24 cellular contexts compared by ENCODE assay signal in the genomic region with DNA sequence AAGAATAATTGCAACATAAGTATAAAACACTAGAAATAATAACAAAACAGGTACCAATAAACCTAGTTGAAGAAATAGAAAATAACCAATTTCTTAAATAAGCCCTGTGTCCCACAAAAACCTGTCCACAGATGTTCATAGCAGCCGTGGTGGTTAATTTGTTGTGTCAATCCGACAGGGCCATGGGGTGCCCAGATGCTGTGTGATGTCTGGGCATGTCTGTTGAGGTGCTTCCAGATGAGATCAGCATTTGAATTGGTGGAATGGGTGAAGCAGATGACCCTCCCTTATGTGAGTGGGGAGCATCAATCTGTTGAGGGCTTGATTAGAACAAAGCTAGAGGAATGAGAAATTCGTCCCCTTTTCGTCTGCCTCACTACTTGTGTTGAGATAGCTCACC. TPM values are rescaled to one million over a fixed set of nuclear protein-coding genes. Genes with fewer than 3 reads are reported as not detected.
DNase-seq lines count a peak whose midpoint lies in the region; ATAC-seq and TF ChIP-seq lines count a peak whose summit lies in the region.
"Had no signal": no experiment of that assay in that cellular context is flagged by ENCODE, and none has a peak within 500 bp of the region (broad histone marks: within the 10 kb centered on the region; RNA-seq: fewer than 3 reads in every experiment).

No MANE protein-coding gene starts in this region.

- H3F3A ChIP-seq in OCI-LY1 (ENCODE audit: insufficient read depth, low read length): no peaks in the 10 kb centered on the region; the same call in 1 of the 2 replicates

- TF ChIP-seq CTCF in OCI-LY1 (IDR thresholded peaks at IDR 0.05; ENCODE audit: low read length): no peak

- H3K4me3 Mint-ChIP-seq in CD4-positive, CD25-positive, alpha-beta regulatory T cell: no peak overlapping the region
- H3K4me3 Mint-ChIP-seq: activated CD8-positive, alpha-beta T cell treated with anti-CD3 and anti-CD28 coated beads for 36 hours; activated naive CD4-positive, alpha-beta T cell treated with anti-CD3 and anti-CD28 coated beads, Interleukin-2, amount 50 U/mL, for 24 hours had no signal

- H3K4me1 Mint-ChIP-seq in CD4-positive, CD25-positive, alpha-beta regulatory T cell: peaks cover 14 to 48% (median 29%) of the 10 kb centered on the region in 4 donors

- no peaks in the 10 kb centered on the region for H4K20me1 ChIP-seq in OCI-LY1 (ENCODE audit: insufficient read depth, low read length)

- H3K4ac ChIP-seq in mesenchymal stem cell (ENCODE audit: low read depth in 1 of 2, low read length in 2 of 2): no peak overlapping the region

- no peaks in the 10 kb centered on the region for H3K79me2 ChIP-seq in OCI-LY1 (ENCODE audit: insufficient read depth, low read length)

- no peak overlapping the region for H2BK15ac ChIP-seq in mesenchymal stem cell (ENCODE audit: low read depth, poor library complexity, severe bottlenecking)

- no peaks in the 10 kb centered on the region for H3K27me3 Mint-ChIP-seq in CD4-positive, CD25-positive, alpha-beta regulatory T cell
- H3K27me3 Mint-ChIP-seq: activated CD8-positive, alpha-beta T cell treated with anti-CD3 and anti-CD28 coated beads for 36 hours; activated naive CD4-positive, alpha-beta T cell treated with anti-CD3 and anti-CD28 coated beads, Interleukin-2, amount 50 U/mL, for 24 hours had no signal

- H3K18ac ChIP-seq in mesenchymal stem cell (ENCODE audit: low read depth in 1 of 2, low read length in 2 of 2): no peak overlapping the region

- DNase-seq in CD4-positive, CD25-positive, alpha-beta regulatory T cell: no peak
- DNase-seq in mesenchymal stem cell (no peak), COLO829 (ENCODE audit: low spot score) (no peak), NCI-H1092 (lab: John Stamatoyannopoulos, UW) (no peak)
- DNase-seq: activated CD4-positive, CD25-positive, alpha-beta regulatory T cell; activated CD8-positive, alpha-beta T cell treated with anti-CD3 and anti-CD28 coated beads for 36 hours; COR-L47; foreskin fibroblast; GOT3; Kasumi-1; NCI-H1105 treated with DMSO at 0.1 percent for 48 hours; NCI-H748 treated with DMSO at 0.1 percent for 48 hours; stimulated activated CD4-positive, alpha-beta T cell treated with anti-CD3 and anti-CD28 coated beads, Interleukin-4, amount 100 ng/mL, for 4 hours; T1000 had no signal

- no peaks in the 10 kb centered on the region for H3K9me3 Mint-ChIP-seq in CD4-positive, CD25-positive, alpha-beta regulatory T cell
- H3K9me3 Mint-ChIP-seq: activated CD8-positive, alpha-beta T cell treated with anti-CD3 and anti-CD28 coated beads for 36 hours; activated naive CD4-positive, alpha-beta T cell treated with anti-CD3 and anti-CD28 coated beads, Interleukin-2, amount 50 U/mL, for 24 hours; activated T-cell treated with anti-CD3 and anti-CD28 coated beads, Interleukin-2, amount 50 U/mL, for 72 hours had no signal

- H2BK120ac ChIP-seq in mesenchymal stem cell (ENCODE audit: low read depth, low read length): no peak overlapping the region

- no peaks in the 10 kb centered on the region for H3K9me2 ChIP-seq in OCI-LY1 (ENCODE audit: low read depth, low read length)

- no peak overlapping the region for H2BK5ac ChIP-seq in mesenchymal stem cell (ENCODE audit: low read depth, low read length, poor library complexity, severe bottlenecking)

- no peak overlapping the region for H4K8ac ChIP-seq in mesenchymal stem cell (ENCODE audit: low read length)

- H3K4me1 ChIP-seq in CD4-positive, CD25-positive, alpha-beta regulatory T cell (ENCODE audit: control insufficient read depth, insufficient read depth, low read length, poor library complexity, severe bottlenecking): peaks cover 34% of the 10 kb centered on the region
- peaks cover 52% of the 10 kb centered on the region for H3K4me1 ChIP-seq in OCI-LY1 (ENCODE audit: insufficient read depth, low read length, severe bottlenecking)
- H3K4me1 ChIP-seq in esophagus (ENCODE audit: control insufficient read depth in 2 of 2, insufficient read depth in 2 of 2, low read length in 1 of 2): peaks cover 0 to 14% of the 10 kb centered on the region in 2 donors
- peaks cover 9% of the 10 kb centered on the region for H3K4me1 ChIP-seq in mesenchymal stem cell (ENCODE audit: control insufficient read depth, insufficient read depth, low read depth, low read length)

- H2AFZ ChIP-seq in OCI-LY1 (ENCODE audit: low read length): no peak overlapping the region
- no peak overlapping the region for H2AFZ ChIP-seq in mesenchymal stem cell (ENCODE audit: low read depth, low read length)

- H3K9me3 ChIP-seq in CD4-positive, CD25-positive, alpha-beta regulatory T cell (ENCODE audit: control insufficient read depth in 2 of 2, low read length in 2 of 2): no peaks in the 10 kb centered on the region
- H3K9me3 ChIP-seq in OCI-LY1 (ENCODE audit: low read length): no peaks in the 10 kb centered on the region
- H3K9me3 ChIP-seq in esophagus (ENCODE audit: control insufficient read depth in 2 of 2, insufficient read depth in 1 of 2, low read depth in 1 of 2, low read length in 1 of 2): no peaks in the 10 kb centered on the region
- H3K9me3 ChIP-seq in mesenchymal stem cell (ENCODE audit: control insufficient read depth, low read length): no peaks in the 10 kb centered on the region
- H3K9me3 ChIP-seq: neutrophil had no signal

- H3K27ac Mint-ChIP-seq in CD4-positive, CD25-positive, alpha-beta regulatory T cell: peak overlapping the region in 2 of 3 donors; percentile 59 to 76
- H3K27ac Mint-ChIP-seq: activated CD8-positive, alpha-beta T cell treated with anti-CD3 and anti-CD28 coated beads for 36 hours; activated naive CD4-positive, alpha-beta T cell treated with anti-CD3 and anti-CD28 coated beads, Interleukin-2, amount 50 U/mL, for 24 hours; activated T-cell treated with anti-CD3 and anti-CD28 coated beads, Interleukin-2, amount 50 U/mL, for 72 hours had no signal

- H3K27ac ChIP-seq in CD4-positive, CD25-positive, alpha-beta regulatory T cell (ENCODE audit: insufficient read depth, low read length, poor library complexity, severe bottlenecking): no peak overlapping the region
- H3K27ac ChIP-seq in OCI-LY1 (ENCODE audit: low read depth, low read length, poor library complexity, severe bottlenecking): peak overlapping the region; percentile 94
- peak overlapping the region; percentile 68 to 90 for H3K27ac ChIP-seq in esophagus (ENCODE audit: low read depth in 2 of 2, low read length in 1 of 2)
- no peak overlapping the region for H3K27ac ChIP-seq in mesenchymal stem cell (ENCODE audit: low read length, poor library complexity, severe bottlenecking)
- H3K27ac ChIP-seq: neutrophil had no signal

- 66 to 82% methylated on average over 4 of the region's 4 CpGs for WGBS in esophagus, 2 donors
- 95% methylated on average over 4 of the region's 4 CpGs for WGBS in mesenchymal stem cell

- H2BK12ac ChIP-seq in mesenchymal stem cell (ENCODE audit: low read length in 2 of 2): no peak overlapping the region

- no peak overlapping the region for H3K23ac ChIP-seq in mesenchymal stem cell (ENCODE audit: low read length in 2 of 2)

- no peak overlapping the region for H3K14ac ChIP-seq in mesenchymal stem cell (ENCODE audit: low read length in 2 of 2)

- H3K36me3 Mint-ChIP-seq in CD4-positive, CD25-positive, alpha-beta regulatory T cell: no peaks in the 10 kb centered on the region
- H3K36me3 Mint-ChIP-seq: activated naive CD4-positive, alpha-beta T cell treated with anti-CD3 and anti-CD28 coated beads, Interleukin-2, amount 50 U/mL, for 24 hours had no signal

- peak overlapping the region; percentile 66 for H2AK5ac ChIP-seq in mesenchymal stem cell (ENCODE audit: low read length, severe bottlenecking)

- H3K4me3 ChIP-seq in CD4-positive, CD25-positive, alpha-beta regulatory T cell (ENCODE audit: low read depth, low read length): no peak overlapping the region
- H3K4me3 ChIP-seq in OCI-LY1 (ENCODE audit: low read depth, low read length, poor library complexity, severe bottlenecking) (no peak overlapping the region), esophagus (ENCODE audit: low read depth in 1 of 2, low read length in 2 of 2) (no peak overlapping the region), mesenchymal stem cell (ENCODE audit: insufficient read depth in 1 of 2, low read depth in 1 of 2, low read length in 2 of 2) (no peak overlapping the region)

- H3K9ac ChIP-seq in OCI-LY1 (ENCODE audit: low read length) (no peak overlapping the region), mesenchymal stem cell (ENCODE audit: low read length) (no peak overlapping the region)

- no peaks in the 10 kb centered on the region for H3K27me3 ChIP-seq in CD4-positive, CD25-positive, alpha-beta regulatory T cell (ENCODE audit: control insufficient read depth, insufficient read depth, low read length)
- H3K27me3 ChIP-seq in OCI-LY1 (ENCODE audit: insufficient read depth, low read length) (no peaks in the 10 kb centered on the region), esophagus (ENCODE audit: control insufficient read depth in 1 of 2, insufficient read depth in 2 of 2, low read length in 2 of 2) (no peaks in the 10 kb centered on the region), mesenchymal stem cell (ENCODE audit: control insufficient read depth in 1 of 2, insufficient read depth in 1 of 2, low read length in 2 of 2) (no peaks in the 10 kb centered on the region)
- H3K27me3 ChIP-seq: neutrophil had no signal

- H3K79me1 ChIP-seq in mesenchymal stem cell (replicated peaks; ENCODE audit: low read length, poor library complexity, severe bottlenecking): no peaks in the 10 kb centered on the region

- no peak overlapping the region for H3K4me2 ChIP-seq in OCI-LY1 (ENCODE audit: low read length)
- H3K4me2 ChIP-seq in mesenchymal stem cell (ENCODE audit: low read length, poor library complexity, severe bottlenecking): no peak overlapping the region

- H4K91ac ChIP-seq in mesenchymal stem cell (ENCODE audit: low read length): no peak overlapping the region

- no peak for ATAC-seq in CD4-positive, CD25-positive, alpha-beta regulatory T cell (ENCODE audit: low read depth in 2 of 2)
- no peak for ATAC-seq in HG03025 (IDR thresholded peaks at IDR 0.05; ENCODE audit: low FRiP score, unreplicated experiment)
- ATAC-seq in GM18511 (IDR thresholded peaks at IDR 0.05; ENCODE audit: unreplicated experiment): no peak

- no peaks in the 10 kb centered on the region for H3K36me3 ChIP-seq in CD4-positive, CD25-positive, alpha-beta regulatory T cell (ENCODE audit: control insufficient read depth, insufficient read depth, low read length)
- no peaks in the 10 kb centered on the region for H3K36me3 ChIP-seq in OCI-LY1 (ENCODE audit: insufficient read depth, low read length)
- no peaks in the 10 kb centered on the region for H3K36me3 ChIP-seq in esophagus (ENCODE audit: control insufficient read depth in 2 of 2, insufficient read depth in 2 of 2, low read length in 1 of 2)
- no peaks in the 10 kb centered on the region for H3K36me3 ChIP-seq in mesenchymal stem cell (ENCODE audit: control insufficient read depth in 1 of 2, insufficient read depth in 2 of 2, low read depth in 1 of 2, low read length in 2 of 2)
- H3K36me3 ChIP-seq: neutrophil had no signal

RNA-seq across cellular contexts. Expression of gene PLAAT2, which starts 2.5 kb away (rescaled TPM):
- total RNA-seq in CD4-positive, CD25-positive, alpha-beta regulatory T cell: not detected
- polyA plus RNA-seq in CD4-positive, CD25-positive, alpha-beta regulatory T cell: under 1 TPM in 2 of 4 donors, not detected in 2; 0.28 to 0.47 TPM
- 1 to 10 TPM in 1 of 2 donors, under 1 TPM in 1; 0.22 to 1.3 TPM for polyA plus RNA-seq in esophagus
- polyA plus RNA-seq in mesenchymal stem cell (2013, experiment 1 of 2): not detected
- polyA plus RNA-seq in mesenchymal stem cell (2013, experiment 2 of 2): not detected
- total RNA-seq: HT1080, mononuclear cell, subcutaneous adipose tissue had no signal

RNA-seq across cellular contexts. Expression of gene PLAAT4, which starts 29.1 kb away (rescaled TPM):
- total RNA-seq in CD4-positive, CD25-positive, alpha-beta regulatory T cell: 118 TPM
- polyA plus RNA-seq in CD4-positive, CD25-positive, alpha-beta regulatory T cell: 100 to 1,000 TPM; 405 to 493 (median 439) TPM
- polyA plus RNA-seq in esophagus: 10 to 100 TPM; 12.0 to 12.9 TPM
- polyA plus RNA-seq in mesenchymal stem cell (2013, experiment 1 of 2): 13.1 TPM
- 14.3 TPM for polyA plus RNA-seq in mesenchymal stem cell (2013, experiment 2 of 2)

RNA-seq across cellular contexts. Expression of gene PLAAT3, which starts 48.5 kb away (rescaled TPM):
- total RNA-seq in CD4-positive, CD25-positive, alpha-beta regulatory T cell: 5.8 TPM
- 10 to 100 TPM in 1 of 4 donors, 1 to 10 TPM in 3; 3.1 to 19.0 (median 5.8) TPM for polyA plus RNA-seq in CD4-positive, CD25-positive, alpha-beta regulatory T cell
- polyA plus RNA-seq in esophagus: 1 to 10 TPM; 3.1 to 8.9 TPM
- 4.6 TPM for polyA plus RNA-seq in mesenchymal stem cell (2013, experiment 1 of 2)
- polyA plus RNA-seq in mesenchymal stem cell (2013, experiment 2 of 2): 4.8 TPM

RNA-seq across cellular contexts. Expression of gene LGALS12, which starts 59.8 kb away (rescaled TPM):
- 0.94 TPM for total RNA-seq in CD4-positive, CD25-positive, alpha-beta regulatory T cell
- polyA plus RNA-seq in CD4-positive, CD25-positive, alpha-beta regulatory T cell: not detected
- under 1 TPM in 1 of 2 donors, not detected in 1; 0.04 TPM for polyA plus RNA-seq in esophagus
- polyA plus RNA-seq in mesenchymal stem cell (2013, experiment 1 of 2): not detected
- not detected for polyA plus RNA-seq in mesenchymal stem cell (2013, experiment 2 of 2)
- total RNA-seq: activated CD8-positive, alpha-beta T cell treated with anti-CD3 and anti-CD28 coated beads for 36 hours; HT1080 had no signal

Comparison
In these comparisons a context has a peak if more than half of its experiments do, and no peak if none do; other contexts are left out.
1. H3K27ac ChIP-seq: peak in OCI-LY1 (single experiment) and esophagus (2 of 2); none in CD4-positive, CD25-positive, alpha-beta regulatory T cell (single experiment) and mesenchymal stem cell (single experiment).
2. RNA of gene PLAAT4, which starts 29.1 kb away (polyA plus RNA-seq): 405 to 493 TPM in CD4-positive, CD25-positive, alpha-beta regulatory T cell; 12.0 to 12.9 TPM in esophagus; every median in the first group is over 10 times any median in the second.